ENCODE assay signal across 8 cellular contexts in genomic region chr16:25051446-25052160, GRCh38. TPM values are rescaled to one million over a fixed set of nuclear protein-coding genes. Genes with fewer than 3 reads are reported as not detected.
DNase-seq lines count a peak whose midpoint lies in the region; ATAC-seq, FAIRE-seq and TF ChIP-seq lines count a peak whose summit lies in the region.

No MANE protein-coding gene starts in this region.

- FAIRE-seq in D721Med (lab: Jason Lieb, UNC) = no peak

- in situ Hi-C loops in brain microvascular endothelial cell (cut with HindIII; ENCODE audit: low pct_ligation_motif_present, low sequenced_read_pairs) = no loop called here

- H3K9me3 ChIP-seq in lower lobe of right lung (no peaks in the 10 kb centered on the region), aorta (ENCODE audit: control insufficient read depth, low read length) (no peaks in the 10 kb centered on the region)

- H3K27ac ChIP-seq in brain microvascular endothelial cell (peak overlapping the region; percentile 98), lower lobe of right lung (peak overlapping the region; percentile 89), aorta (ENCODE audit: low read depth in 1 of 2, low read length in 2 of 2) (peak overlapping the region; percentile 28 to 47)

- H3K27me3 ChIP-seq in brain microvascular endothelial cell (replicated peaks) (no peaks in the 10 kb centered on the region), lower lobe of right lung (ENCODE audit: low read depth) (no peaks in the 10 kb centered on the region), aorta (ENCODE audit: control insufficient read depth in 1 of 2, insufficient read depth in 2 of 2, low read length in 1 of 2) (no peaks in the 10 kb centered on the region)

- peak in 1 of 2 donors; percentile 28 for ATAC-seq in lower lobe of right lung
- no peak for ATAC-seq in aorta (ENCODE audit: low FRiP score)

- 13 to 14% methylated on average over 7 of the region's 7 CpGs for WGBS in aorta, 2 donors

- H3K4me3 ChIP-seq in brain microvascular endothelial cell (ENCODE audit: low read depth, low read length) (no peak overlapping the region), lower lobe of right lung (no peak overlapping the region), aorta (ENCODE audit: low read length in 2 of 2) (no peak overlapping the region)

- peak; percentile 57 for DNase-seq in stimulated activated CD4-positive, alpha-beta T cell treated with anti-CD3 and anti-CD28 coated beads, Interleukin-15, amount 100 ng/mL, for 24 hours
- DNase-seq in stimulated activated CD4-positive, alpha-beta T cell treated with anti-CD3 and anti-CD28 coated beads, Interleukin-4, amount 100 ng/mL, for 1 hour = no peak
- DNase-seq in brain microvascular endothelial cell (peak; percentile 69), lower lobe of right lung (no peak), aorta (no peak), NCI-H524 treated with DMSO at 0.1 percent for 48 hours (lab: John Stamatoyannopoulos, UW) (no peak), D721Med (ENCODE audit: insufficient read length, low spot score) (no peak)
- DNase-seq in stimulated activated CD4-positive, alpha-beta T cell treated with anti-CD3 and anti-CD28 coated beads, Interleukin-2, amount 100 ng/mL, for 48 hours = no peak

- H3K36me3 ChIP-seq in brain microvascular endothelial cell (replicated peaks) (no peaks in the 10 kb centered on the region), lower lobe of right lung (no peaks in the 10 kb centered on the region), aorta (ENCODE audit: control insufficient read depth in 1 of 2, insufficient read depth in 2 of 2, low read length in 1 of 2) (no peaks in the 10 kb centered on the region)

- intact Hi-C loops in lower lobe of right lung (cut with DNase I) = no loop called here
- intact Hi-C loops in aorta (cut with DNase I) = no loop called here

- peaks cover 43% of the 10 kb centered on the region for H3K4me1 ChIP-seq in lower lobe of right lung
- H3K4me1 ChIP-seq in aorta (ENCODE audit: control insufficient read depth in 1 of 2, insufficient read depth in 2 of 2, low read length in 2 of 2) = peaks cover 0 to 3% of the 10 kb centered on the region in 2 donors

- TF ChIP-seq CTCF in brain microvascular endothelial cell (IDR thresholded peaks at IDR 0.05; ENCODE audit: low read depth, low read length, missing control alignments) (no peak), lower lobe of right lung (IDR thresholded peaks at IDR 0.05) (no peak), D721Med (IDR thresholded peaks at IDR 0.05; ENCODE audit: insufficient read depth, missing control alignments) (no peak)

RNA-seq across cellular contexts. Expression of gene ARHGAP17, which starts 36.4 kb away (rescaled TPM):
- total RNA-seq in lower lobe of right lung (89.5 TPM), aorta (100 to 1,000 TPM in 1 of 2 donors, 10 to 100 TPM in 1; 95.8 to 122 TPM)
- polyA plus RNA-seq in aorta = 10 to 100 TPM; 12.9 to 56.7 TPM

RNA-seq across cellular contexts. Expression of gene LCMT1, which starts 59.9 kb away (rescaled TPM):
- 35.7 TPM for total RNA-seq in lower lobe of right lung
- total RNA-seq in aorta = 10 to 100 TPM; 26.7 to 29.9 TPM
- polyA plus RNA-seq in aorta = 10 to 100 TPM; 23.9 to 28.2 TPM

Comparison
In these comparisons a context has a peak if more than half of its experiments do, and no peak if none do; other contexts are left out.
1. DNase-seq: peak in stimulated activated CD4-positive, alpha-beta T cell treated with anti-CD3 and anti-CD28 coated beads, Interleukin-15, amount 100 ng/mL, for 24 hours (single experiment) and brain microvascular endothelial cell (single experiment); none in stimulated activated CD4-positive, alpha-beta T cell treated with anti-CD3 and anti-CD28 coated beads, Interleukin-4, amount 100 ng/mL, for 1 hour (single experiment), lower lobe of right lung (single experiment), aorta (0 of 2), NCI-H524 treated with DMSO at 0.1 percent for 48 hours (single experiment), D721Med (single experiment) and stimulated activated CD4-positive, alpha-beta T cell treated with anti-CD3 and anti-CD28 coated beads, Interleukin-2, amount 100 ng/mL, for 48 hours (0 of 2).
2. H3K27ac ChIP-seq: peak in every context shown above with its lines; median percentile 98 in brain microvascular endothelial cell; 89 in lower lobe of right lung; 38 in aorta.